ENCODE assay signal across 20 cellular contexts in the genomic region with DNA sequence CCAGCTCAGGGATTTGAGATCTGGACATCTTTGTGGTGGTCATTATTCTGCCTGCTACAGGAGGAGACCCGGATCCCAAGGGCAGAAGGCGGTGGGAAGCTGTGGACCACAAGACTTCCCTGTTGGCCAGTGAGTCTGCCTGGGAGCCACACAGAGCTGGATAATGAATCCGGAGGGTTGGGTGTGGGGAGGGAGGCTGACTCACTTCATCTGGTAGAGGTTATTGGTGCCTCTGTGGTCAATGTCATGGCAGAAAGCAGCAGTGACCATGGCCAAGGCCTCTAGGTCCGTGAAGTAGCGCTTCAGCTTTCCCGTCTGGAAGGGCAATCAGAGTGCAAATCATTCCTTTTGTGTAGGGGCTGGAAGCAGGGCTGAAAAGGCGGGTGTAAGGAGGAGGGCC. TPM values are rescaled to one million over a fixed set of nuclear protein-coding genes. Genes with fewer than 3 reads are reported as not detected.
DNase-seq lines count a peak whose midpoint lies in the region; TF ChIP-seq lines count a peak whose summit lies in the region.
"Had no signal": no experiment of that assay in that cellular context is flagged by ENCODE, and none has a peak within 500 bp of the region (broad histone marks: within the 10 kb centered on the region; RNA-seq: fewer than 3 reads in every experiment).

No MANE protein-coding gene starts in this region.

- H3K4me3 Mint-ChIP-seq in chondrocyte (ENCODE audit: unreplicated experiment) = no peak overlapping the region
- H3K4me3 Mint-ChIP-seq: activated naive CD8-positive, alpha-beta T cell; activated T-helper 1 cell treated with anti-CD3 and anti-CD28 coated beads, Interleukin-12 subunit alpha, Interleukin-12 subunit beta, Interleukin-2, Interleukin-4 antibody, amounts not matched to agents 30 ng/mL and 10 ng/mL and 1 ng/mL, durations not matched to agents 14 hours and 24 hours and 36 hours; mesothelial cell of epicardium had no signal

- H3K36me3 Mint-ChIP-seq in chondrocyte (ENCODE audit: low read depth) = no peaks in the 10 kb centered on the region
- H3K36me3 Mint-ChIP-seq: activated naive CD8-positive, alpha-beta T cell; mesothelial cell of epicardium had no signal

- no peaks in the 10 kb centered on the region for H3K27me3 Mint-ChIP-seq in chondrocyte (ENCODE audit: low read depth)

- peak; percentile 6 for DNase-seq in ACHN
- peak; percentile 71 for DNase-seq in LHCN-M2 (ENCODE audit: low read depth)
- DNase-seq in chondrocyte (ENCODE audit: low spot score) = no peak
- peak; percentile 52 for DNase-seq in kidney tubule cell (ENCODE audit: low spot score)
- no peak for DNase-seq in activated CD8-positive, alpha-beta memory T cell treated with anti-CD3 and anti-CD28 coated beads, Interleukin-2, amount 50 U/mL, for 4 hours
- no peak for DNase-seq in head of caudate nucleus
- no peak for DNase-seq in HuH-7.5 (ENCODE audit: low spot score)
- DNase-seq in stimulated activated CD4-positive, alpha-beta T cell treated with anti-CD3 and anti-CD28 coated beads, Interleukin-1b, Interleukin-23, amount 100 ng/mL, for 48 hours = no peak
- DNase-seq: dermis blood vessel endothelial cell; GF-D8; left cardiac atrium; NCI-H187 treated with DMSO at 0.1 percent for 48 hours; NCI-H748 treated with DMSO at 0.1 percent for 48 hours; SHP77; stimulated activated CD8-positive, alpha-beta memory T cell treated with anti-CD3 and anti-CD28 coated beads, Interleukin-4, amount 100 ng/mL, for 48 hours; substantia nigra had no signal

- peaks cover 28% of the 10 kb centered on the region for H3K4me1 Mint-ChIP-seq in chondrocyte (ENCODE audit: low read depth)

- peak overlapping the region; percentile 94 for H3K27ac Mint-ChIP-seq in chondrocyte (ENCODE audit: unreplicated experiment)
- H3K27ac Mint-ChIP-seq: activated naive CD8-positive, alpha-beta T cell; activated T-helper 1 cell treated with anti-CD3 and anti-CD28 coated beads, Interleukin-12 subunit alpha, Interleukin-12 subunit beta, Interleukin-2, Interleukin-4 antibody, amounts not matched to agents 30 ng/mL and 10 ng/mL and 1 ng/mL, durations not matched to agents 14 hours and 24 hours and 36 hours had no signal

- H3K9me3 Mint-ChIP-seq in chondrocyte (ENCODE audit: low read depth) = no peaks in the 10 kb centered on the region
- H3K9me3 Mint-ChIP-seq: activated T-helper 1 cell treated with anti-CD3 and anti-CD28 coated beads, Interleukin-12 subunit alpha, Interleukin-12 subunit beta, Interleukin-2, Interleukin-4 antibody, amounts not matched to agents 30 ng/mL and 10 ng/mL and 1 ng/mL, durations not matched to agents 14 hours and 24 hours and 36 hours had no signal

- in situ Hi-C loops in ACHN (cut with HindIII; ENCODE audit: low pct_ligation_motif_present, low pct_unique_long_range_greater_than_20kb, low sequenced_read_pairs) = no loop called here

- no peak for TF ChIP-seq CTCF in chondrocyte (IDR thresholded peaks at IDR 0.05)

- intact Hi-C loops in head of caudate nucleus (cut with DNase I) = no loop called here

RNA-seq across cellular contexts. Expression of gene PDE6A, which starts 58.5 kb away (rescaled TPM):
- total RNA-seq in LHCN-M2 (2014; rRNA removed) = 0.58 and 1.1 TPM in 2 replicates
- 0.83 TPM for polyA plus RNA-seq in LHCN-M2 (2012)
- total RNA-seq in chondrocyte = 0.07 to 0.12 TPM (median 0.08 TPM) in 3 replicates
- total RNA-seq: activated T-helper 1 cell treated with anti-CD3 and anti-CD28 coated beads, Interleukin-12 subunit alpha, Interleukin-12 subunit beta, Interleukin-2, Interleukin-4 antibody, amounts not matched to agents 30 ng/mL and 10 ng/mL and 1 ng/mL, durations not matched to agents 14 hours and 24 hours and 36 hours; bronchial epithelial cell; dermis blood vessel endothelial cell had no signal

Comparison
In these comparisons a context has a peak if more than half of its experiments do, and no peak if none do; other contexts are left out.
1. DNase-seq: peak in ACHN (single experiment), LHCN-M2 (single experiment) and kidney tubule cell (single experiment); none in chondrocyte (single experiment), activated CD8-positive, alpha-beta memory T cell treated with anti-CD3 and anti-CD28 coated beads, Interleukin-2, amount 50 U/mL, for 4 hours (single experiment), head of caudate nucleus (0 of 42), HuH-7.5 (single experiment) and stimulated activated CD4-positive, alpha-beta T cell treated with anti-CD3 and anti-CD28 coated beads, Interleukin-1b, Interleukin-23, amount 100 ng/mL, for 48 hours (single experiment).